ENCODE assay signal across 8 cellular contexts in the genomic region with DNA sequence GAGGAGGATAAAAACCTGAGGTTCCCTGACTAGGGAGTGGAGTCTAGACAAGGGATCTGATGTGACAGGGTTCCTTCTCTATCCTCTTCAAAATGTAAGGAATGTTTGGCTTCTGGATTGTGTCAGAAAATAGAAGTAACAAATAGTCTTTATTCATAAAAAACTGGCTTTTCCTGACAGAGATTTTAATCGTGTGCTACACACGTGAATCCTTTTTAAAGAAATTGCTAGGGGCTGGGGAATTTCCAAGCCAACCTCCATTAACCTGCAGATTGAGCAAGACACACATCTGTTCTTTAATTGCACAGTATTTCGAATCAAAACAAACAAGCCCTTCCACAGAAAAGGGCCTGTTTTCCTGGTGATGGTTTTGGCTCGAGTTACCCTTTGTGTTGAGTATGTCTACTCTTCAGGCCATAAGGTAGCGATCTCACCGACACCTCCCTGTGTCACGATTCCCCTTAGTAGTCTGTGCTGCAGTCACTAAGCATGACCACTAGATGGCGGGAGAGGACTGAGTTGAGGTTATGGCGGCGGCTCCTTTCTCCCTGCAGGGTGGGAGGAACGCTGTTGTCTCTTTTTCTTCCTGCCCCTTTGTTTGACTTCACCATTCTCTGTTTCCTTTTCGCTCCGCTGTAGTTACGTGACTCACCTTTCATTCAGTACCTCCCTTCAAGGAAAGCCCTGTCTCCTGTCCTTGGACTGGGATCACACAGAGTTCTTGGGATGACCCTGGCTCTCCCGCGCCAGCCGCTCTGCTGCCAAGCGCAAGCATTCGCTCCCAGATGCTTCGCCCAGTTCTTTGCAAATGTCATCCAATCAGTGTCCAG.
DNase-seq lines count a peak whose midpoint lies in the region; ATAC-seq and TF ChIP-seq lines count a peak whose summit lies in the region.

No MANE protein-coding gene starts in this region.

- POLR2A ChIA-PET in AG04450 (lab: Yijun Ruan, JAX): no interaction called here

- DNase-seq in AG04450 (ENCODE audit: low read depth, low spot score) (peak; percentile 55), NCI-H2171 (lab: John Stamatoyannopoulos, UW) (peak; percentile 60), choroid plexus epithelial cell (ENCODE audit: low read depth) (peak; percentile 82)
- DNase-seq in activated CD4-positive, CD25-positive, alpha-beta regulatory T cell treated with anti-CD3 and anti-CD28 coated beads, Interleukin-2, amount 50 U/mL, for 72 hours: peak; percentile 75
- peak; percentile 75 to 79 for DNase-seq in stimulated activated CD4-positive, alpha-beta T cell treated with anti-CD3 and anti-CD28 coated beads, Interleukin-2, amount 100 ng/mL, for 24 hours

- H3K27me3 ChIP-seq in AG04450 (ENCODE audit: control insufficient read depth, insufficient read depth, low read length) (no peaks in the 10 kb centered on the region), layer of hippocampus (ENCODE audit: control insufficient read depth, insufficient read depth, low read length) (no peaks in the 10 kb centered on the region)

- ATAC-seq in GM18520 (IDR thresholded peaks at IDR 0.05; ENCODE audit: unreplicated experiment) (peak; percentile 91), HG03097 (IDR thresholded peaks at IDR 0.05; ENCODE audit: low FRiP score, unreplicated experiment) (peak; percentile 93)

- peak overlapping the region; percentile 65 for H3K4me3 ChIP-seq in AG04450 (ENCODE audit: low read depth, low read length)
- peak overlapping the region; percentile 59 for H3K4me3 ChIP-seq in choroid plexus epithelial cell (ENCODE audit: low read depth, low read length)

- TF ChIP-seq CTCF in AG04450 (IDR thresholded peaks at IDR 0.05; ENCODE audit: low read depth, low read length) (peak; percentile 98), choroid plexus epithelial cell (conservative IDR thresholded peaks at IDR 0.05; ENCODE audit: low read depth, low read length) (peak; percentile 99)

- no peaks in the 10 kb centered on the region for H3K9me3 ChIP-seq in AG04450 (ENCODE audit: control insufficient read depth, insufficient read depth, low read length)

- CTCF ChIA-PET in AG04450 (lab: Charles Lee): interaction anchor here (0.6 to 4.2 kb wide), 11 partner anchors 9 to 1270 kb away, joined by 3 to 25 read pairs (median 6); no protein-coding TSS in a partner anchor

- H3K27ac ChIP-seq in AG04450 (ENCODE audit: low read depth, low read length): no peak overlapping the region
- peak overlapping the region; percentile 11 for H3K27ac ChIP-seq in layer of hippocampus (ENCODE audit: low read depth, low read length)
